Comparison of ENCODE assay signal across 10 cellular contexts in the genomic region with DNA sequence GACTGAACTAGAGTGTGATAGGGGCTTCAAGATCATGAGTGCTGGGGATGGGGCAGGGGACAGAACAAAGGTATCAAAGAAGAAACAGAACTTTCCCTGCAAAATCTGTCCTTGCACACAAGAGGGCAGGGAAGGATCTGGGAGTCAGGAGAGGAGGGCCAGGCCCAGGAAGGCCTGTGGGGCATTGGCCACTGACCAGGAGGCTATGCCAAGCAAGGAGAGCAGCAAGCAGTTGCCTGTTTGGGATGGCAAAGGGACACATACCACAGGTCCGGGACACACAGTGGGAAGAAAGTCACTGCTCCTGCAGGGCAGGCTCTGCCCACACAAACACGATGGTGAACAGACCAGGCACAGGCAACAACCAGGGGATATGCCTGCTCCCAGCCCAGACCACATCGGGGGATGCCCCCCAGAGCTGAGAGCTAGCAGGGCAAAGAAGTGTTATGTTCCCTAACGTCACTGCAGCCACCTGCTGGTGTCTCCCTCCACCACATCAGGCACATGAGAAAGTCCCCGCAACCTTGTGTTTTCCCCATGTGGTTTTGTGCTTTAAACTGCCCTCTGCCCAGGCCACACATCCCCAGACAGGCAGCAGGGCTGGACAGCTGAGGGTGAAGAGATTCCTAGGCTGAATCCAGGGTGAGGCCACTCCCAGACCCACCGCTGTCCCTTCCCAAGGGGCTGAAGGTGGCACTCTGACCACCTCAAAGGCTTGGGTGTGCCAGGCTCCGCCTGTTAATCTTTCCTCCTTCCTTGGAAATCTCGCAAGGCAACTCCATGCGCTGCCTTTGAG. TPM values are rescaled to one million over a fixed set of nuclear protein-coding genes. Genes with fewer than 3 reads are reported as not detected.
DNase-seq lines count a peak whose midpoint lies in the region; ATAC-seq and TF ChIP-seq lines count a peak whose summit lies in the region.
"Had no signal": no experiment of that assay in that cellular context is flagged by ENCODE, and none has a peak within 500 bp of the region (broad histone marks: within the 10 kb centered on the region; RNA-seq: fewer than 3 reads in every experiment).

No MANE protein-coding gene starts in this region.

- no TSS peak for BruUV-seq in MCF 10A (replicated peaks; lab: Mats Ljungman, UMichigan)
- BruUV-seq in mammary epithelial cell (replicated peaks; lab: Mats Ljungman, UMichigan): no TSS peak

- no peaks in the 10 kb centered on the region for H4K20me1 ChIP-seq in mammary epithelial cell (ENCODE audit: insufficient read depth, low read length)

- H3K36me3 Mint-ChIP-seq in MCF 10A (ENCODE audit: insufficient read depth, unreplicated experiment) (no peaks in the 10 kb centered on the region), T-helper 17 cell (ENCODE audit: low read depth) (peaks cover 6% of the 10 kb centered on the region)
- peaks cover 82% of the 10 kb centered on the region for H3K36me3 Mint-ChIP-seq in stimulated activated effector memory CD8-positive, alpha-beta T cell treated with anti-CD3 and anti-CD28 coated beads, Interleukin-12 subunit alpha, Interleukin-12 subunit beta, amount 100 ng/mL, for 72 hours

- DNase-seq in MCF 10A (ENCODE audit: unreplicated experiment): peak; percentile 59
- no peak for DNase-seq in mammary epithelial cell
- DNase-seq in T-helper 17 cell: no peak
- DNase-seq in stimulated activated effector memory CD8-positive, alpha-beta T cell treated with anti-CD3 and anti-CD28 coated beads, Interleukin-12 subunit alpha, Interleukin-12 subunit beta, amount 100 ng/mL, for 72 hours (ENCODE audit: low spot score in 2 of 2): no peak
- no peak for DNase-seq in occipital lobe (lab: John Stamatoyannopoulos, UW)
- DNase-seq: brain microvascular endothelial cell, substantia nigra had no signal

- H3K4me3 Mint-ChIP-seq in MCF 10A (ENCODE audit: unreplicated experiment): no peak overlapping the region
- no peak overlapping the region for H3K4me3 Mint-ChIP-seq in T-helper 17 cell
- no peak overlapping the region for H3K4me3 Mint-ChIP-seq in stimulated activated effector memory CD8-positive, alpha-beta T cell treated with anti-CD3 and anti-CD28 coated beads, Interleukin-12 subunit alpha, Interleukin-12 subunit beta, amount 100 ng/mL, for 72 hours

- H3K9ac ChIP-seq in mammary epithelial cell (ENCODE audit: insufficient read depth, low read length): no peak overlapping the region

- no peak overlapping the region for H3K27ac ChIP-seq in mammary epithelial cell (ENCODE audit: insufficient read depth, low read depth, low read length)
- H3K27ac ChIP-seq: brain microvascular endothelial cell had no signal

- H3K4me1 ChIP-seq in mammary epithelial cell (ENCODE audit: insufficient read depth, low read length): no peaks in the 10 kb centered on the region

- no peaks in the 10 kb centered on the region for H3K79me2 ChIP-seq in mammary epithelial cell (ENCODE audit: insufficient read depth, low read length)

- intact Hi-C loops in MCF 10A (cut with micrococcal nuclease) (loop anchor here (5.0 kb wide), 1 partner anchor 348 kb away; the partner anchor contains the start of gene KIF14), mammary epithelial cell (cut with micrococcal nuclease) (loop anchor here (2.0 to 10.0 kb wide), 2 partner anchors 79 to 395 kb away; no protein-coding TSS in a partner anchor)

- in situ Hi-C loops in mammary epithelial cell (cut with MboI; ENCODE audit: low sequenced_read_pairs in 2 of 2): loop anchor here in 1 of 2 donors (10.0 kb wide), 1 partner anchor 145 kb away; the partner anchor contains the start of gene CACNA1S

- no peaks in the 10 kb centered on the region for H3K27me3 Mint-ChIP-seq in MCF 10A (ENCODE audit: insufficient read depth, unreplicated experiment)
- no peaks in the 10 kb centered on the region for H3K27me3 Mint-ChIP-seq in T-helper 17 cell

- H2AFZ ChIP-seq in mammary epithelial cell (ENCODE audit: low read depth, low read length): no peak overlapping the region

- TF ChIP-seq CTCF in MCF 10A (IDR thresholded peaks at IDR 0.05; ENCODE audit: unreplicated experiment) (no peak), mammary epithelial cell (conservative IDR thresholded peaks at IDR 0.05 in 1 of 2, IDR thresholded peaks at IDR 0.05 in 1 of 2; ENCODE audit: extremely low read depth in 1 of 2, insufficient read depth in 1 of 2, low read depth in 1 of 2, low read length in 2 of 2) (peak in 1 of 2 donors; percentile 0)

- H3K9me3 ChIP-seq in mammary epithelial cell (replicated peaks; ENCODE audit: insufficient read depth, low read length) (no peaks in the 10 kb centered on the region), T-helper 17 cell (ENCODE audit: control insufficient read depth, low read length, poor library complexity, severe bottlenecking) (no peaks in the 10 kb centered on the region)

- POLR2A ChIA-PET in MCF 10A (lab: Yijun Ruan, JAX): no interaction called here

- no peak overlapping the region for H3K4me2 ChIP-seq in mammary epithelial cell (ENCODE audit: insufficient read depth, low read depth, low read length)

- no peaks in the 10 kb centered on the region for H3K36me3 ChIP-seq in mammary epithelial cell (ENCODE audit: insufficient read depth, low read length)
- H3K36me3 ChIP-seq: brain microvascular endothelial cell had no signal

- WGBS in mammary epithelial cell (ENCODE audit: low coverage, missing lambda C conversion rate): 50% methylated on average over 8 of the region's 9 CpGs

- ATAC-seq in HG02798 (IDR thresholded peaks at IDR 0.05; ENCODE audit: poor library complexity, unreplicated experiment) (peak; percentile 87), T-helper 17 cell (peak; percentile 50), HG02938 (IDR thresholded peaks at IDR 0.05; ENCODE audit: unreplicated experiment) (no peak), GM21526 (IDR thresholded peaks at IDR 0.05; ENCODE audit: low FRiP score, unreplicated experiment) (no peak)
- peak; percentile 64 for ATAC-seq in stimulated activated effector memory CD8-positive, alpha-beta T cell treated with anti-CD3 and anti-CD28 coated beads, Interleukin-12 subunit alpha, Interleukin-12 subunit beta, amount 100 ng/mL, for 72 hours

- H3K9me3 Mint-ChIP-seq in MCF 10A (ENCODE audit: unreplicated experiment): no peaks in the 10 kb centered on the region
- no peaks in the 10 kb centered on the region for H3K9me3 Mint-ChIP-seq in stimulated activated effector memory CD8-positive, alpha-beta T cell treated with anti-CD3 and anti-CD28 coated beads, Interleukin-12 subunit alpha, Interleukin-12 subunit beta, amount 100 ng/mL, for 72 hours

- H3K27ac Mint-ChIP-seq in MCF 10A (ENCODE audit: low read depth, unreplicated experiment) (peak overlapping the region; percentile 9), T-helper 17 cell (peak overlapping the region; percentile 77)
- peak overlapping the region; percentile 84 for H3K27ac Mint-ChIP-seq in stimulated activated effector memory CD8-positive, alpha-beta T cell treated with anti-CD3 and anti-CD28 coated beads, Interleukin-12 subunit alpha, Interleukin-12 subunit beta, amount 100 ng/mL, for 72 hours

- H3K4me3 ChIP-seq in mammary epithelial cell (replicated peaks in 1 of 3; ENCODE audit: insufficient read depth in 1 of 3, low read depth in 2 of 3, low read length in 3 of 3): no peak overlapping the region

- dilution Hi-C loops in mammary epithelial cell (cut with HindIII; ENCODE audit: low sequenced_read_pairs): loop anchor here (10.0 kb wide), 1 partner anchor 75 kb away; no protein-coding TSS in a partner anchor

- H3K27me3 ChIP-seq in mammary epithelial cell (ENCODE audit: insufficient read depth, low read length): no peaks in the 10 kb centered on the region
- H3K27me3 ChIP-seq: brain microvascular endothelial cell had no signal

- CTCF ChIA-PET in MCF 10A (lab: Yijun Ruan, JAX): interaction anchor here (0.6 to 4.7 kb wide), 18 partner anchors 10 to 406 kb away, joined by 3 to 117 read pairs (median 15); partner anchors contain the start of gene CACNA1S
- CTCF ChIA-PET in mammary epithelial cell (lab: Charles Lee; ENCODE audit: low non-redundant PET): no interaction called here

- peaks cover 14% of the 10 kb centered on the region for H3K4me1 Mint-ChIP-seq in MCF 10A (ENCODE audit: insufficient read depth, unreplicated experiment)
- H3K4me1 Mint-ChIP-seq in T-helper 17 cell: peaks cover 18% of the 10 kb centered on the region
- peaks cover 17% of the 10 kb centered on the region for H3K4me1 Mint-ChIP-seq in stimulated activated effector memory CD8-positive, alpha-beta T cell treated with anti-CD3 and anti-CD28 coated beads, Interleukin-12 subunit alpha, Interleukin-12 subunit beta, amount 100 ng/mL, for 72 hours

RNA-seq across cellular contexts. Expression of gene KIF21B, which starts 53.6 kb away (rescaled TPM):
- total RNA-seq in MCF 10A (2022) (9.5 and 12.7 TPM in 2 replicates), mammary epithelial cell (under 1 TPM; 0.33 to 0.78 TPM), T-helper 17 cell (10 to 100 TPM; 78.4 to 87.7 TPM), occipital lobe (165 TPM)
- polyA plus RNA-seq in mammary epithelial cell: 0.12 TPM
- 0.62 TPM for polyA minus RNA-seq in mammary epithelial cell

Comparison
In these comparisons a context has a peak if more than half of its experiments do, and no peak if none do; other contexts are left out.
1. H3K27ac Mint-ChIP-seq: peak in every context shown above with its lines; median percentile 84 in stimulated activated effector memory CD8-positive, alpha-beta T cell treated with anti-CD3 and anti-CD28 coated beads, Interleukin-12 subunit alpha, Interleukin-12 subunit beta, amount 100 ng/mL, for 72 hours; 77 in T-helper 17 cell; 9 in MCF 10A.
2. ATAC-seq: peak in HG02798 (single experiment), T-helper 17 cell (single experiment) and stimulated activated effector memory CD8-positive, alpha-beta T cell treated with anti-CD3 and anti-CD28 coated beads, Interleukin-12 subunit alpha, Interleukin-12 subunit beta, amount 100 ng/mL, for 72 hours (single experiment); none in HG02938 (single experiment) and GM21526 (single experiment).